ENCODE assay signal across 12 cellular contexts in the genomic region with DNA sequence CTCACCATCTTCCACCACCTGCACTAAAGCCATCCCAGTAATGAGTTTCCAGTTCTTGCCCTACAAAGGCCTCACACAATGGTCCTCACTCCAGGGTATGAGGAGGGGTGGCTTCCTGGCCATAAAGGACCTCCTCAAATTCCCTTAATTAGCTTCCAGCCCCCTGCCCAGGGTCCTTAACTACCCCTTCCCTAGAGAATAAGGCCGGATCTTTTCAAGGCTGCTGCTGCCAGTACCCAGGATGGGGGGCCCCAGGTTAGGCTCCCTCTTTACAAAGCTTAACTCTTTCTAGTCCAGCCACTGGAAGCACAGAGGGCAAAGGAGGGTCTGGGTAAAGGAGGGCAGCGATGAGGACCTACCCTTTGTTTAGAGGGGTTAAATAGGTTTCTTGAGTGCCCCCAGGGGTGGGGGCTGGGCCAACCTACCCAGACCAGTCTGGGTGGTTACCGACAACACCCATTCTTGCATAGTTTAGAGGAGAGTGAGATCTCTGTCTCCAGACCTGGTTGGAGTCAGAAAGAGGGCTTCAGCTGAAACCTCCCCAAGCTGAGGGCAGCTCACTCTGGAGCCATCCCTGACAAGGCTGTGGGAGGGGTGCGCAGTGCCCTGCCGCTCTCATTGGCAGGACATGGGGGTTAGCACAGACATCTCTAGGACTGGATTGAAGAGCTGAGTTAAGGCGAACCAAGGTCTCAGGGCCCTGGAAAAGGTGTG. TPM values are rescaled to one million over a fixed set of nuclear protein-coding genes. Genes with fewer than 3 reads are reported as not detected.
DNase-seq lines count a peak whose midpoint lies in the region; TF ChIP-seq lines count a peak whose summit lies in the region.
"Had no signal": no experiment of that assay in that cellular context is flagged by ENCODE, and none has a peak within 500 bp of the region (broad histone marks: within the 10 kb centered on the region; RNA-seq: fewer than 3 reads in every experiment).

No MANE protein-coding gene starts in this region.

- peaks cover 55 to 61% of the 10 kb centered on the region in 2 donors for H3K4me1 ChIP-seq in thyroid gland
- H3K4me1 ChIP-seq in effector memory CD4-positive, alpha-beta T cell (ENCODE audit: control insufficient read depth, insufficient read depth, low read length, poor library complexity, severe bottlenecking) = no peaks in the 10 kb centered on the region

- no peak overlapping the region for H3K4me3 Mint-ChIP-seq in activated T-cell treated with anti-CD3 and anti-CD28 coated beads, Interleukin-2, amount 50 U/mL, for 24 hours

- H3K27me3 ChIP-seq in kidney epithelial cell (ENCODE audit: control insufficient read depth, insufficient read depth, low read length) = peaks cover 15% of the 10 kb centered on the region
- no peaks in the 10 kb centered on the region for H3K27me3 ChIP-seq in thyroid gland
- peaks cover 12% of the 10 kb centered on the region for H3K27me3 ChIP-seq in effector memory CD4-positive, alpha-beta T cell (replicated peaks; ENCODE audit: control insufficient read depth, insufficient read depth, low read length, poor library complexity, severe bottlenecking)

- no peaks in the 10 kb centered on the region for H3K9me3 Mint-ChIP-seq in activated T-cell treated with anti-CD3 and anti-CD28 coated beads, Interleukin-2, amount 50 U/mL, for 24 hours

- peaks cover 5% of the 10 kb centered on the region for H3K4me1 Mint-ChIP-seq in activated T-cell treated with anti-CD3 and anti-CD28 coated beads, Interleukin-2, amount 50 U/mL, for 24 hours (ENCODE audit: low read depth)

- TF ChIP-seq CTCF in kidney epithelial cell (IDR thresholded peaks at IDR 0.05; ENCODE audit: insufficient read depth, low read length, poor library complexity, severe bottlenecking) (no peak), thyroid gland (IDR thresholded peaks at IDR 0.05) (no peak)

- peak overlapping the region; percentile 58 for H3K4me3 ChIP-seq in kidney epithelial cell (ENCODE audit: low read depth, low read length)
- H3K4me3 ChIP-seq in thyroid gland (replicated peaks in 1 of 3) = peak overlapping the region; percentile 35 to 64 (median 44)
- no peak overlapping the region for H3K4me3 ChIP-seq in effector memory CD4-positive, alpha-beta T cell (ENCODE audit: insufficient read depth, low read depth, low read length, poor library complexity, severe bottlenecking)
- H3K4me3 ChIP-seq: A549 had no signal

- no peaks in the 10 kb centered on the region for H3K36me3 ChIP-seq in kidney epithelial cell (ENCODE audit: control insufficient read depth, insufficient read depth, low read length)
- H3K36me3 ChIP-seq in thyroid gland = no peaks in the 10 kb centered on the region
- H3K36me3 ChIP-seq in effector memory CD4-positive, alpha-beta T cell (ENCODE audit: control insufficient read depth, insufficient read depth, low read length) = no peaks in the 10 kb centered on the region

- intact Hi-C loops in thyroid gland (cut with DNase I) = no loop called here

- 23 to 36% methylated on average over 4 to 6 of the region's 6 CpGs for WGBS in thyroid gland, 2 donors

- no peaks in the 10 kb centered on the region for H3K36me3 Mint-ChIP-seq in activated T-cell treated with anti-CD3 and anti-CD28 coated beads, Interleukin-2, amount 50 U/mL, for 24 hours (ENCODE audit: low read depth)

- peak in 1 of 2 donors; percentile 34 for TF ChIP-seq POLR2A in thyroid gland (IDR thresholded peaks at IDR 0.05)

- no peaks in the 10 kb centered on the region for H3K9me3 ChIP-seq in thyroid gland
- H3K9me3 ChIP-seq in effector memory CD4-positive, alpha-beta T cell (ENCODE audit: control insufficient read depth, low read length) = no peaks in the 10 kb centered on the region
- H3K9me3 ChIP-seq: A549 had no signal

- peak overlapping the region; percentile 85 for H3K27ac Mint-ChIP-seq in activated T-cell treated with anti-CD3 and anti-CD28 coated beads, Interleukin-2, amount 50 U/mL, for 24 hours

- H3K27me3 Mint-ChIP-seq in activated T-cell treated with anti-CD3 and anti-CD28 coated beads, Interleukin-2, amount 50 U/mL, for 24 hours = peaks cover 32% of the 10 kb centered on the region

- H3K27ac ChIP-seq in thyroid gland = peak overlapping the region; percentile 83 to 94 (median 94)
- no peak overlapping the region for H3K27ac ChIP-seq in effector memory CD4-positive, alpha-beta T cell (ENCODE audit: insufficient read depth, low read length, poor library complexity, severe bottlenecking)

- no peak for DNase-seq in activated T-cell treated with anti-CD3 and anti-CD28 coated beads, Interleukin-2, amount 50 U/mL, for 24 hours
- DNase-seq in activated T-cell treated with anti-CD3 and anti-CD28 coated beads for 4 hours (no peak), cerebellar cortex (ENCODE audit: low spot score) (peak; percentile 20), kidney epithelial cell (ENCODE audit: low read depth) (no peak), thyroid gland (peak; percentile 51 to 62), SKM-1 treated with dmso at 0.1 percent for 144 hours (lab: John Stamatoyannopoulos, UW; ENCODE audit: unreplicated experiment) (no peak)
- no peak for DNase-seq in effector memory CD4-positive, alpha-beta T cell
- no peak for DNase-seq in effector CD4-positive, alpha-beta T cell
- DNase-seq: NCI-H1417, NCI-H524, SHP77 had no signal

RNA-seq across cellular contexts. Expression of a gene that starts 7.1 kb away (rescaled TPM):
- 1.5 and 2.0 TPM in 2 replicates for total RNA-seq in kidney epithelial cell
- total RNA-seq in thyroid gland = 1 to 10 TPM; 2.3 to 4.2 (median 3.2) TPM

RNA-seq across cellular contexts. Expression of a gene that starts 26.8 kb away (rescaled TPM):
- total RNA-seq in kidney epithelial cell = 4.3 and 5.1 TPM in 2 replicates
- 1 to 10 TPM in 3 of 4 donors, under 1 TPM in 1; 0.67 to 7.3 (median 6.0) TPM for total RNA-seq in thyroid gland

RNA-seq across cellular contexts. Expression of a gene that starts 55.8 kb away (rescaled TPM):
- total RNA-seq in kidney epithelial cell = 12.1 and 14.0 TPM in 2 replicates
- total RNA-seq in thyroid gland = 10 to 100 TPM; 13.6 to 22.4 (median 16.9) TPM

Comparison
In these comparisons a context has a peak if more than half of its experiments do, and no peak if none do; other contexts are left out.
1. DNase-seq: peak in cerebellar cortex (single experiment) and thyroid gland (2 of 2); none in activated T-cell treated with anti-CD3 and anti-CD28 coated beads, Interleukin-2, amount 50 U/mL, for 24 hours (single experiment), activated T-cell treated with anti-CD3 and anti-CD28 coated beads for 4 hours (single experiment), kidney epithelial cell (single experiment), SKM-1 treated with dmso at 0.1 percent for 144 hours (single experiment), effector memory CD4-positive, alpha-beta T cell (0 of 3) and effector CD4-positive, alpha-beta T cell (single experiment).